In the genomic region with DNA sequence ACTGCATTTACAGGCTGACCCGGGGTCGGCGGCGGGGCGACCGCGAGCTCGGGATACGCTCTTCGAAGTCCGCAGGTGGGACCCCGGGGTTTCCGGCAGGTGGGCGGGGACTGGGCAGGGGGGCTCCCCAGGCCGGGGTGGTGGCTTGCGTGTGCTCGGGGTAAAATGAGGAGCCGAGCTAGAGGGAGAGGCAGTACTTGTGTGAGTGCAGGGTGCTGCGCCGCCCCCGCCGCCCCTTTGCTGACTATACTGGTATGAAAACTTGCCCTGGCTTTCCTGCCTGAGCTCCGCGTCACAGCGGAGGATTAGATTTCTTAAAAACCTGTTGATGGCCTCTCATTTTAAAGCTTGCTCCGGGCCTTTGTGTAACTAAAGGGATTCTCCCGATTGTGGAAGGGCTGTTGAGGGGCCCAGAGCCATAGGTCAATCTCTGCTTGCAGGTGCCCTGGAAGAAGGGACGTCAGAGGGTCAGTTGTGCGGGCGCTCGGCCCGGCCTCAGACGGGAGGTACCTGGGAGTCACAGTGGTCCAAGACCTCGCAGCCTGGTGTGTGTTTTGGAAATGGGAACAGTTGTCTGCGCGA, we compare ENCODE assay signal across 1 cellular context.
A peak's percentile ranks its signal among the peaks of the same experiment; 100 is the strongest.
TF ChIP-seq lines count a peak whose summit lies in the region.

No MANE protein-coding gene starts in this region.

TF ChIP-seq in GM12878, 131 proteins besides CTCF, POLR2A, EP300 and RAD21 (continued from another document and continues in another):
- TF ChIP-seq, protein P1, sequence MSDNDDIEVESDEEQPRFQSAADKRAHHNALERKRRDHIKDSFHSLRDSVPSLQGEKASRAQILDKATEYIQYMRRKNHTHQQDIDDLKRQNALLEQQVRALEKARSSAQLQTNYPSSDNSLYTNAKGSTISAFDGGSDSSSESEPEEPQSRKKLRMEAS (IDR thresholded peaks at IDR 0.05; ENCODE audit: low read depth, low read length), result no peak
- TF ChIP-seq, protein P2, sequence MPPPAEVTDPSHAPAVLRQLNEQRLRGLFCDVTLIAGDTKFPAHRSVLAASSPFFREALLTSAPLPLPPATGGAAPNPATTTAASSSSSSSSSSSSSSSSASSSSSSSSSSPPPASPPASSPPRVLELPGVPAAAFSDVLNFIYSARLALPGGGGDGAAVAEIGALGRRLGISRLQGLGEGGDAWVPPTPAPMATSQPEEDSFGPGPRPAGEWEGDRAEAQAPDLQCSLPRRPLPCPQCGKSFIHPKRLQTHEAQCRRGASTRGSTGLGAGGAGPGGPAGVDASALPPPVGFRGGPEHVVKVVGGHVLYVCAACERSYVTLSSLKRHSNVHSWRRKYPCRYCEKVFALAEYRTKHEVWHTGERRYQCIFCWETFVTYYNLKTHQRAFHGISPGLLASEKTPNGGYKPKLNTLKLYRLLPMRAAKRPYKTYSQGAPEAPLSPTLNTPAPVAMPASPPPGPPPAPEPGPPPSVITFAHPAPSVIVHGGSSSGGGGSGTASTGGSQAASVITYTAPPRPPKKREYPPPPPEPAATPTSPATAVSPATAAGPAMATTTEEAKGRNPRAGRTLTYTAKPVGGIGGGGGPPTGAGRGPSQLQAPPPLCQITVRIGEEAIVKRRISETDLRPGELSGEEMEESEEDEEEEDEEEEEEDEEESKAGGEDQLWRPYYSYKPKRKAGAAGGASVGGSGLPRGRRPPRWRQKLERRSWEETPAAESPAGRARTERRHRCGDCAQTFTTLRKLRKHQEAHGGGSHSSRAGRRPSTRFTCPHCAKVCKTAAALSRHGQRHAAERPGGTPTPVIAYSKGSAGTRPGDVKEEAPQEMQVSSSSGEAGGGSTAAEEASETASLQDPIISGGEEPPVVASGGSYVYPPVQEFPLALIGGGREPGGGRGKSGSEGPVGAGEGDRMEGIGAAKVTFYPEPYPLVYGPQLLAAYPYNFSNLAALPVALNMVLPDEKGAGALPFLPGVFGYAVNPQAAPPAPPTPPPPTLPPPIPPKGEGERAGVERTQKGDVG (CRISPR knock-in tag; IDR thresholded peaks at IDR 0.05), result no peak
- no peak for TF ChIP-seq KLF5 (IDR thresholded peaks at IDR 0.05; ENCODE audit: partially characterized antibody)
- TF ChIP-seq SREBF2 (IDR thresholded peaks at IDR 0.05; ENCODE audit: low read length), result no peak
- TF ChIP-seq SUZ12 (IDR thresholded peaks at IDR 0.05; ENCODE audit: unreplicated experiment), result no peak
- TF ChIP-seq, protein P3, sequence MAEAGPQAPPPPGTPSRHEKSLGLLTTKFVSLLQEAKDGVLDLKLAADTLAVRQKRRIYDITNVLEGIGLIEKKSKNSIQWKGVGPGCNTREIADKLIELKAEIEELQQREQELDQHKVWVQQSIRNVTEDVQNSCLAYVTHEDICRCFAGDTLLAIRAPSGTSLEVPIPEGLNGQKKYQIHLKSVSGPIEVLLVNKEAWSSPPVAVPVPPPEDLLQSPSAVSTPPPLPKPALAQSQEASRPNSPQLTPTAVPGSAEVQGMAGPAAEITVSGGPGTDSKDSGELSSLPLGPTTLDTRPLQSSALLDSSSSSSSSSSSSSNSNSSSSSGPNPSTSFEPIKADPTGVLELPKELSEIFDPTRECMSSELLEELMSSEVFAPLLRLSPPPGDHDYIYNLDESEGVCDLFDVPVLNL (IDR thresholded peaks at IDR 0.05; ENCODE audit: low read depth, low read length), result no peak
- no peak for TF ChIP-seq ZNF622 (IDR thresholded peaks at IDR 0.05)
- TF ChIP-seq, protein P4, sequence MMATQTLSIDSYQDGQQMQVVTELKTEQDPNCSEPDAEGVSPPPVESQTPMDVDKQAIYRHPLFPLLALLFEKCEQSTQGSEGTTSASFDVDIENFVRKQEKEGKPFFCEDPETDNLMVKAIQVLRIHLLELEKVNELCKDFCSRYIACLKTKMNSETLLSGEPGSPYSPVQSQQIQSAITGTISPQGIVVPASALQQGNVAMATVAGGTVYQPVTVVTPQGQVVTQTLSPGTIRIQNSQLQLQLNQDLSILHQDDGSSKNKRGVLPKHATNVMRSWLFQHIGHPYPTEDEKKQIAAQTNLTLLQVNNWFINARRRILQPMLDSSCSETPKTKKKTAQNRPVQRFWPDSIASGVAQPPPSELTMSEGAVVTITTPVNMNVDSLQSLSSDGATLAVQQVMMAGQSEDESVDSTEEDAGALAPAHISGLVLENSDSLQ (IDR thresholded peaks at IDR 0.05), result no peak
- no peak for TF ChIP-seq SUPT20H (IDR thresholded peaks at IDR 0.05; ENCODE audit: borderline replicate concordance, control insufficient read depth, low read depth, low read length)
- TF ChIP-seq, protein P5, sequence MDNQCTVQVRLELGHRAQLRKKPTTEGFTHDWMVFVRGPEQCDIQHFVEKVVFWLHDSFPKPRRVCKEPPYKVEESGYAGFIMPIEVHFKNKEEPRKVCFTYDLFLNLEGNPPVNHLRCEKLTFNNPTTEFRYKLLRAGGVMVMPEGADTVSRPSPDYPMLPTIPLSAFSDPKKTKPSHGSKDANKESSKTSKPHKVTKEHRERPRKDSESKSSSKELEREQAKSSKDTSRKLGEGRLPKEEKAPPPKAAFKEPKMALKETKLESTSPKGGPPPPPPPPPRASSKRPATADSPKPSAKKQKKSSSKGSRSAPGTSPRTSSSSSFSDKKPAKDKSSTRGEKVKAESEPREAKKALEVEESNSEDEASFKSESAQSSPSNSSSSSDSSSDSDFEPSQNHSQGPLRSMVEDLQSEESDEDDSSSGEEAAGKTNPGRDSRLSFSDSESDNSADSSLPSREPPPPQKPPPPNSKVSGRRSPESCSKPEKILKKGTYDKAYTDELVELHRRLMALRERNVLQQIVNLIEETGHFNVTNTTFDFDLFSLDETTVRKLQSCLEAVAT (IDR thresholded peaks at IDR 0.05), result 0 out of 2 replicates have a peak, but pooled peaks have one; percentile 61
- no peak for TF ChIP-seq CBX3 (IDR thresholded peaks at IDR 0.05; ENCODE audit: borderline replicate concordance, low read depth)
- TF ChIP-seq NFXL1 (IDR thresholded peaks at IDR 0.05; ENCODE audit: borderline replicate concordance), result 0 out of 2 replicates have a peak, but pooled peaks have one; percentile 1
- TF ChIP-seq, protein P6, sequence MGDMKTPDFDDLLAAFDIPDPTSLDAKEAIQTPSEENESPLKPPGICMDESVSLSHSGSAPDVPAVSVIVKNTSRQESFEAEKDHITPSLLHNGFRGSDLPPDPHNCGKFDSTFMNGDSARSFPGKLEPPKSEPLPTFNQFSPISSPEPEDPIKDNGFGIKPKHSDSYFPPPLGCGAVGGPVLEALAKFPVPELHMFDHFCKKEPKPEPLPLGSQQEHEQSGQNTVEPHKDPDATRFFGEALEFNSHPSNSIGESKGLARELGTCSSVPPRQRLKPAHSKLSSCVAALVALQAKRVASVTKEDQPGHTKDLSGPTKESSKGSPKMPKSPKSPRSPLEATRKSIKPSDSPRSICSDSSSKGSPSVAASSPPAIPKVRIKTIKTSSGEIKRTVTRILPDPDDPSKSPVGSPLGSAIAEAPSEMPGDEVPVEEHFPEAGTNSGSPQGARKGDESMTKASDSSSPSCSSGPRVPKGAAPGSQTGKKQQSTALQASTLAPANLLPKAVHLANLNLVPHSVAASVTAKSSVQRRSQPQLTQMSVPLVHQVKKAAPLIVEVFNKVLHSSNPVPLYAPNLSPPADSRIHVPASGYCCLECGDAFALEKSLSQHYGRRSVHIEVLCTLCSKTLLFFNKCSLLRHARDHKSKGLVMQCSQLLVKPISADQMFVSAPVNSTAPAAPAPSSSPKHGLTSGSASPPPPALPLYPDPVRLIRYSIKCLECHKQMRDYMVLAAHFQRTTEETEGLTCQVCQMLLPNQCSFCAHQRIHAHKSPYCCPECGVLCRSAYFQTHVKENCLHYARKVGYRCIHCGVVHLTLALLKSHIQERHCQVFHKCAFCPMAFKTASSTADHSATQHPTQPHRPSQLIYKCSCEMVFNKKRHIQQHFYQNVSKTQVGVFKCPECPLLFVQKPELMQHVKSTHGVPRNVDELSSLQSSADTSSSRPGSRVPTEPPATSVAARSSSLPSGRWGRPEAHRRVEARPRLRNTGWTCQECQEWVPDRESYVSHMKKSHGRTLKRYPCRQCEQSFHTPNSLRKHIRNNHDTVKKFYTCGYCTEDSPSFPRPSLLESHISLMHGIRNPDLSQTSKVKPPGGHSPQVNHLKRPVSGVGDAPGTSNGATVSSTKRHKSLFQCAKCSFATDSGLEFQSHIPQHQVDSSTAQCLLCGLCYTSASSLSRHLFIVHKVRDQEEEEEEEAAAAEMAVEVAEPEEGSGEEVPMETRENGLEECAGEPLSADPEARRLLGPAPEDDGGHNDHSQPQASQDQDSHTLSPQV (IDR thresholded peaks at IDR 0.05), result no peak
- TF ChIP-seq, protein P7, sequence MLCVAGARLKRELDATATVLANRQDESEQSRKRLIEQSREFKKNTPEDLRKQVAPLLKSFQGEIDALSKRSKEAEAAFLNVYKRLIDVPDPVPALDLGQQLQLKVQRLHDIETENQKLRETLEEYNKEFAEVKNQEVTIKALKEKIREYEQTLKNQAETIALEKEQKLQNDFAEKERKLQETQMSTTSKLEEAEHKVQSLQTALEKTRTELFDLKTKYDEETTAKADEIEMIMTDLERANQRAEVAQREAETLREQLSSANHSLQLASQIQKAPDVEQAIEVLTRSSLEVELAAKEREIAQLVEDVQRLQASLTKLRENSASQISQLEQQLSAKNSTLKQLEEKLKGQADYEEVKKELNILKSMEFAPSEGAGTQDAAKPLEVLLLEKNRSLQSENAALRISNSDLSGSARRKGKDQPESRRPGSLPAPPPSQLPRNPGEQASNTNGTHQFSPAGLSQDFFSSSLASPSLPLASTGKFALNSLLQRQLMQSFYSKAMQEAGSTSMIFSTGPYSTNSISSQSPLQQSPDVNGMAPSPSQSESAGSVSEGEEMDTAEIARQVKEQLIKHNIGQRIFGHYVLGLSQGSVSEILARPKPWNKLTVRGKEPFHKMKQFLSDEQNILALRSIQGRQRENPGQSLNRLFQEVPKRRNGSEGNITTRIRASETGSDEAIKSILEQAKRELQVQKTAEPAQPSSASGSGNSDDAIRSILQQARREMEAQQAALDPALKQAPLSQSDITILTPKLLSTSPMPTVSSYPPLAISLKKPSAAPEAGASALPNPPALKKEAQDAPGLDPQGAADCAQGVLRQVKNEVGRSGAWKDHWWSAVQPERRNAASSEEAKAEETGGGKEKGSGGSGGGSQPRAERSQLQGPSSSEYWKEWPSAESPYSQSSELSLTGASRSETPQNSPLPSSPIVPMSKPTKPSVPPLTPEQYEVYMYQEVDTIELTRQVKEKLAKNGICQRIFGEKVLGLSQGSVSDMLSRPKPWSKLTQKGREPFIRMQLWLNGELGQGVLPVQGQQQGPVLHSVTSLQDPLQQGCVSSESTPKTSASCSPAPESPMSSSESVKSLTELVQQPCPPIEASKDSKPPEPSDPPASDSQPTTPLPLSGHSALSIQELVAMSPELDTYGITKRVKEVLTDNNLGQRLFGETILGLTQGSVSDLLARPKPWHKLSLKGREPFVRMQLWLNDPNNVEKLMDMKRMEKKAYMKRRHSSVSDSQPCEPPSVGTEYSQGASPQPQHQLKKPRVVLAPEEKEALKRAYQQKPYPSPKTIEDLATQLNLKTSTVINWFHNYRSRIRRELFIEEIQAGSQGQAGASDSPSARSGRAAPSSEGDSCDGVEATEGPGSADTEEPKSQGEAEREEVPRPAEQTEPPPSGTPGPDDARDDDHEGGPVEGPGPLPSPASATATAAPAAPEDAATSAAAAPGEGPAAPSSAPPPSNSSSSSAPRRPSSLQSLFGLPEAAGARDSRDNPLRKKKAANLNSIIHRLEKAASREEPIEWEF (IDR thresholded peaks at IDR 0.05; ENCODE audit: insufficient replicate concordance, low read depth, low read length), result no peak
- TF ChIP-seq SIX5 (IDR thresholded peaks at IDR 0.05; ENCODE audit: low read depth, low read length, severe bottlenecking), result no peak
- TF ChIP-seq SMARCA5 (IDR thresholded peaks at IDR 0.05), result no peak
- TF ChIP-seq YY1 (IDR thresholded peaks at IDR 0.05; ENCODE audit: low read depth, low read length), result no peak; the same call in 1 of the 2 replicates
- TF ChIP-seq IKZF2 (IDR thresholded peaks at IDR 0.05), result 0 out of 4 replicates have a peak, but pooled peaks of 1 of the 2 experiments have one; percentile 8
- TF ChIP-seq, protein P8, sequence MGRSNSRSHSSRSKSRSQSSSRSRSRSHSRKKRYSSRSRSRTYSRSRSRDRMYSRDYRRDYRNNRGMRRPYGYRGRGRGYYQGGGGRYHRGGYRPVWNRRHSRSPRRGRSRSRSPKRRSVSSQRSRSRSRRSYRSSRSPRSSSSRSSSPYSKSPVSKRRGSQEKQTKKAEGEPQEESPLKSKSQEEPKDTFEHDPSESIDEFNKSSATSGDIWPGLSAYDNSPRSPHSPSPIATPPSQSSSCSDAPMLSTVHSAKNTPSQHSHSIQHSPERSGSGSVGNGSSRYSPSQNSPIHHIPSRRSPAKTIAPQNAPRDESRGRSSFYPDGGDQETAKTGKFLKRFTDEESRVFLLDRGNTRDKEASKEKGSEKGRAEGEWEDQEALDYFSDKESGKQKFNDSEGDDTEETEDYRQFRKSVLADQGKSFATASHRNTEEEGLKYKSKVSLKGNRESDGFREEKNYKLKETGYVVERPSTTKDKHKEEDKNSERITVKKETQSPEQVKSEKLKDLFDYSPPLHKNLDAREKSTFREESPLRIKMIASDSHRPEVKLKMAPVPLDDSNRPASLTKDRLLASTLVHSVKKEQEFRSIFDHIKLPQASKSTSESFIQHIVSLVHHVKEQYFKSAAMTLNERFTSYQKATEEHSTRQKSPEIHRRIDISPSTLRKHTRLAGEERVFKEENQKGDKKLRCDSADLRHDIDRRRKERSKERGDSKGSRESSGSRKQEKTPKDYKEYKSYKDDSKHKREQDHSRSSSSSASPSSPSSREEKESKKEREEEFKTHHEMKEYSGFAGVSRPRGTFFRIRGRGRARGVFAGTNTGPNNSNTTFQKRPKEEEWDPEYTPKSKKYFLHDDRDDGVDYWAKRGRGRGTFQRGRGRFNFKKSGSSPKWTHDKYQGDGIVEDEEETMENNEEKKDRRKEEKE (IDR thresholded peaks at IDR 0.05), result no peak
- TF ChIP-seq, protein P9, sequence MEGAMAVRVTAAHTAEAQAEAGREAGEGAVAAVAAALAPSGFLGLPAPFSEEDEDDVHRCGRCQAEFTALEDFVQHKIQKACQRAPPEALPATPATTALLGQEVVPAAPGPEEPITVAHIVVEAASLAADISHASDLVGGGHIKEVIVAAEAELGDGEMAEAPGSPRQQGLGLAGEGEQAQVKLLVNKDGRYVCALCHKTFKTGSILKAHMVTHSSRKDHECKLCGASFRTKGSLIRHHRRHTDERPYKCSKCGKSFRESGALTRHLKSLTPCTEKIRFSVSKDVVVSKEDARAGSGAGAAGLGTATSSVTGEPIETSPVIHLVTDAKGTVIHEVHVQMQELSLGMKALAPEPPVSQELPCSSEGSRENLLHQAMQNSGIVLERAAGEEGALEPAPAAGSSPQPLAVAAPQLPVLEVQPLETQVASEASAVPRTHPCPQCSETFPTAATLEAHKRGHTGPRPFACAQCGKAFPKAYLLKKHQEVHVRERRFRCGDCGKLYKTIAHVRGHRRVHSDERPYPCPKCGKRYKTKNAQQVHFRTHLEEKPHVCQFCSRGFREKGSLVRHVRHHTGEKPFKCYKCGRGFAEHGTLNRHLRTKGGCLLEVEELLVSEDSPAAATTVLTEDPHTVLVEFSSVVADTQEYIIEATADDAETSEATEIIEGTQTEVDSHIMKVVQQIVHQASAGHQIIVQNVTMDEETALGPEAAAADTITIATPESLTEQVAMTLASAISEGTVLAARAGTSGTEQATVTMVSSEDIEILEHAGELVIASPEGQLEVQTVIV (IDR thresholded peaks at IDR 0.05; ENCODE audit: borderline replicate concordance, partially characterized antibody), result no peak
- TF ChIP-seq, protein P10, sequence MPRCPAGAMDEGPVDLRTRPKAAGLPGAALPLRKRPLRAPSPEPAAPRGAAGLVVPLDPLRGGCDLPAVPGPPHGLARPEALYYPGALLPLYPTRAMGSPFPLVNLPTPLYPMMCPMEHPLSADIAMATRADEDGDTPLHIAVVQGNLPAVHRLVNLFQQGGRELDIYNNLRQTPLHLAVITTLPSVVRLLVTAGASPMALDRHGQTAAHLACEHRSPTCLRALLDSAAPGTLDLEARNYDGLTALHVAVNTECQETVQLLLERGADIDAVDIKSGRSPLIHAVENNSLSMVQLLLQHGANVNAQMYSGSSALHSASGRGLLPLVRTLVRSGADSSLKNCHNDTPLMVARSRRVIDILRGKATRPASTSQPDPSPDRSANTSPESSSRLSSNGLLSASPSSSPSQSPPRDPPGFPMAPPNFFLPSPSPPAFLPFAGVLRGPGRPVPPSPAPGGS (IDR thresholded peaks at IDR 0.05; ENCODE audit: borderline replicate concordance, insufficient read depth, low read depth, low read length, poor library complexity, severe bottlenecking), result peak; percentile 10
